In the genomic region with DNA sequence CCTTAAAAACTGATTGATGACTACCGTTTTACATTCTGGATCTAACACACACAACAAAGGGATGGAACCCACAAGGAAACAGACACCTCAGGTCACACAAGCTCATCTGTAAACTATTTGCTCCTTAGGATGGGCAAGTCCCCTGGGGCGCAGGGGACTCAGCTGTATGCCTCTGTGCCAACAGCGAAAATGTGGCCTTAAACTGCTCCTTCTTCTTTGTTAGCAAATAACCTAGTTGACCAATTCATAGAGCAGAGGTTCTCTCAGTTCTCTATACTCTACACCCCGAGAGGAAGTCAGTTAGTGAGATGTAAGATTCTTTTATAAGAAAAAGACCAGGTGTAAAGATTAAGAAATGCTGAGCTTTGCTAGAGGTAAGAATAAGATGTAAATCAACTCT, we compare ENCODE assay signal across 9 cellular contexts.
A peak's percentile ranks its signal among the peaks of the same experiment; 100 is the strongest.
DNase-seq lines count a peak whose midpoint lies in the region; ATAC-seq and TF ChIP-seq lines count a peak whose summit lies in the region.
"Had no signal": no experiment of that assay in that cellular context is flagged by ENCODE, and none has a peak within 500 bp of the region (broad histone marks: within the 10 kb centered on the region; RNA-seq: fewer than 3 reads in every experiment).

No MANE protein-coding gene starts in this region.

- BruUV-seq in PC-9 (replicated peaks; lab: Mats Ljungman, UMichigan) = no TSS peak

- no peak overlapping the region; the same call in 1 of the 2 replicates for H2AFZ ChIP-seq in PC-9

- DNase-seq in GM10248 (ENCODE audit: extremely low spot score) = peak; percentile 37
- DNase-seq in PC-9 = peak in 1 of 2 experiments; percentile 75
- no peak for DNase-seq in NCI-H1092 (lab: John Stamatoyannopoulos, UW)
- no peak for DNase-seq in activated CD4-positive, CD25-positive, alpha-beta regulatory T cell treated with anti-CD3 and anti-CD28 coated beads, Interleukin-2, amount 50 U/mL, for 72 hours
- DNase-seq in naive thymus-derived CD8-positive, alpha-beta T cell = no peak
- no peak for DNase-seq in right lobe of liver
- DNase-seq: NCI-H69 had no signal

- H3K4me2 ChIP-seq in PC-9 = peak overlapping the region; percentile 64

- TF ChIP-seq POLR2A in right lobe of liver (IDR thresholded peaks at IDR 0.05) = no peak

- H3K27ac ChIP-seq in PC-9 (peak overlapping the region; percentile 79), right lobe of liver (no peak overlapping the region)

- H3K4me1 ChIP-seq in PC-9 (replicated peaks; ENCODE audit: insufficient read depth) (peaks cover 46% of the 10 kb centered on the region), right lobe of liver (no peaks in the 10 kb centered on the region)

- no peaks in the 10 kb centered on the region for H3K9me2 ChIP-seq in PC-9 (ENCODE audit: insufficient read depth)

- WGBS in right lobe of liver (ENCODE audit: insufficient coverage, low coverage, low lambda C conversion rate, missing lambda C conversion rate) = 56% methylated on average over 4 of the region's 4 CpGs

- H3K4me3 ChIP-seq in PC-9 (0 out of 2 replicates have a peak overlapping the region, but pooled peaks have one; percentile 16), right lobe of liver (no peak overlapping the region)

- H3F3A ChIP-seq in PC-9 (ENCODE audit: insufficient read depth, low read depth) = peaks cover 32% of the 10 kb centered on the region

- H3K27ac Mint-ChIP-seq in naive thymus-derived CD8-positive, alpha-beta T cell = peak overlapping the region in 1 of 10 donors; percentile 60

- no peaks in the 10 kb centered on the region for H3K79me2 ChIP-seq in PC-9 (ENCODE audit: low read depth)

- peak overlapping the region in 2 of 10 donors; percentile 30 to 57 for H3K4me3 Mint-ChIP-seq in naive thymus-derived CD8-positive, alpha-beta T cell

- no peaks in the 10 kb centered on the region for H3K36me3 Mint-ChIP-seq in naive thymus-derived CD8-positive, alpha-beta T cell

- peaks cover 0 to 7% (median 0%) of the 10 kb centered on the region in 9 donors for H3K9me3 Mint-ChIP-seq in naive thymus-derived CD8-positive, alpha-beta T cell

- H3K27me3 ChIP-seq in PC-9 (ENCODE audit: insufficient read depth, low read depth) (no peaks in the 10 kb centered on the region), right lobe of liver (no peaks in the 10 kb centered on the region)

- H3K36me3 ChIP-seq in PC-9 (ENCODE audit: low read depth) (no peaks in the 10 kb centered on the region), right lobe of liver (no peaks in the 10 kb centered on the region)

- H3K9me3 ChIP-seq in PC-9 (ENCODE audit: insufficient read depth, low read depth) (no peaks in the 10 kb centered on the region), right lobe of liver (no peaks in the 10 kb centered on the region)

- CTCF ChIA-PET in GM10248 (lab: Yijun Ruan, JAX) = interaction anchor here (0.8 to 2.6 kb wide), 6 partner anchors 19 to 53 kb away, joined by 3 to 7 read pairs (median 4); no protein-coding TSS in a partner anchor
- CTCF ChIA-PET in PC-9 (lab: Charles Lee) = interaction anchor here (0.6 to 1.8 kb wide), 4 partner anchors 20 to 848 kb away, joined by 4 to 11 read pairs (median 6); a partner anchor contains a TSS

- intact Hi-C loops in PC-9 (cut with micrococcal nuclease; ENCODE audit: unreplicated experiment) = loop anchor here (1.0 kb wide), 2 partner anchors 20 to 117 kb away; no protein-coding TSS in a partner anchor
- intact Hi-C loops in right lobe of liver (cut with DNase I) = no loop called here

- TF ChIP-seq CTCF in GM10248 (IDR thresholded peaks at IDR 0.05; ENCODE audit: control extremely low read depth, extremely low read depth, low read depth, missing control alignments) (no peak), PC-9 (conservative IDR thresholded peaks at IDR 0.05) (no peak), right lobe of liver (IDR thresholded peaks at IDR 0.05) (no peak)

- H3K27me3 Mint-ChIP-seq in naive thymus-derived CD8-positive, alpha-beta T cell = peaks cover 0 to 3% (median 0%) of the 10 kb centered on the region in 5 donors

- POLR2A ChIA-PET in GM10248 (lab: Yijun Ruan, JAX) = no interaction called here
- POLR2A ChIA-PET in PC-9 (lab: Charles Lee; ENCODE audit: unreplicated experiment) = no interaction called here
- POLR2A ChIA-PET in naive thymus-derived CD8-positive, alpha-beta T cell (lab: Charles Lee) = interaction anchor here (0.6 to 1.2 kb wide), 3 partner anchors 31 to 533 kb away, joined by 4 to 10 read pairs (median 5); no protein-coding TSS in a partner anchor

- H4K20me1 ChIP-seq in PC-9 (ENCODE audit: insufficient read depth) = no peaks in the 10 kb centered on the region

- ATAC-seq in GM21360 (IDR thresholded peaks at IDR 0.05; ENCODE audit: unreplicated experiment) (peak; percentile 37), HG03135 (IDR thresholded peaks at IDR 0.05; ENCODE audit: unreplicated experiment) (peak; percentile 54), right lobe of liver (no peak)
- no peak for ATAC-seq in naive thymus-derived CD8-positive, alpha-beta T cell

- peaks cover 21 to 60% (median 44%) of the 10 kb centered on the region in 4 donors for H3K4me1 Mint-ChIP-seq in naive thymus-derived CD8-positive, alpha-beta T cell

Comparison
In these comparisons a context has a peak if more than half of its experiments do, and no peak if none do; other contexts are left out.
1. ATAC-seq: peak in GM21360 (single experiment) and HG03135 (single experiment); none in naive thymus-derived CD8-positive, alpha-beta T cell (0 of 2) and right lobe of liver (0 of 4).